1 cellular context compared by ENCODE assay signal in genomic region chr1:89836997-89837909, GRCh38.
A peak's percentile ranks its signal among the peaks of the same experiment; 100 is the strongest.
TF ChIP-seq lines count a peak whose summit lies in the region.

No MANE protein-coding gene starts in this region.

TF ChIP-seq in HepG2, 621 proteins besides CTCF, POLR2A, EP300 and RAD21 (continued from another document):
- TF ChIP-seq ZNF569 (CRISPR knock-in tag; IDR thresholded peaks at IDR 0.05; ENCODE audit: borderline replicate concordance) = no peak
- TF ChIP-seq, protein P1, sequence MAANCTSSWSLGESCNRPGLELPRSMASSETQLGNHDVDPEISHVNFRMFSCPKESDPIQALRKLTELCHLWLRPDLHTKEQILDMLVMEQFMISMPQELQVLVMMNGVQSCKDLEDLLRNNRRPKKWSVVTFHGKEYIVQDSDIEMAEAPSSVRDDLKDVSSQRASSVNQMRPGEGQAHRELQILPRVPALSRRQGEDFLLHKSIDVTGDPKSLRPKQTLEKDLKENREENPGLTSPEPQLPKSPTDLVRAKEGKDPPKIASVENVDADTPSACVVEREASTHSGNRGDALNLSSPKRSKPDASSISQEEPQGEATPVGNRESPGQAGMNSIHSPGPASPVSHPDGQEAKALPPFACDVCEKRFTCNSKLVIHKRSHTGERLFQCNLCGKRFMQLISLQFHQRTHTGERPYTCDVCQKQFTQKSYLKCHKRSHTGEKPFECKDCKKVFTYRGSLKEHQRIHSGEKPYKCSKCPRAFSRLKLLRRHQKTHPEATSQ (CRISPR knock-in tag; IDR thresholded peaks at IDR 0.05; ENCODE audit: borderline replicate concordance) = no peak
- TF ChIP-seq ZNF317 (CRISPR knock-in tag; IDR thresholded peaks at IDR 0.05) = 0 out of 2 replicates have a peak, but pooled peaks have one; percentile 48
- no peak for TF ChIP-seq ZNF260 (CRISPR knock-in tag; IDR thresholded peaks at IDR 0.05; ENCODE audit: borderline replicate concordance, low read depth)
- 0 out of 2 replicates have a peak, but pooled peaks have one; percentile 30 for TF ChIP-seq ZNF644 (CRISPR knock-in tag; IDR thresholded peaks at IDR 0.05; ENCODE audit: low read depth)
- peak; percentile 63; the same call in 1 of the 2 replicates for TF ChIP-seq LCORL (IDR thresholded peaks at IDR 0.05)
- peak; percentile 70 for TF ChIP-seq LCORL (CRISPR knock-in tag; IDR thresholded peaks at IDR 0.05)
- 0 out of 2 replicates have a peak, but pooled peaks have one; percentile 22 for TF ChIP-seq PITX1 (CRISPR knock-in tag; IDR thresholded peaks at IDR 0.05)
- TF ChIP-seq EZH2 (conservative IDR thresholded peaks at IDR 0.05; ENCODE audit: low read depth, low read length) = no peak
- no peak for TF ChIP-seq ZNF547 (CRISPR knock-in tag; IDR thresholded peaks at IDR 0.05)
- no peak for TF ChIP-seq ZNF674 (CRISPR knock-in tag; IDR thresholded peaks at IDR 0.05; ENCODE audit: low read depth)
- TF ChIP-seq ZSCAN31 (CRISPR knock-in tag; IDR thresholded peaks at IDR 0.05; ENCODE audit: low read depth) = no peak
- TF ChIP-seq ZNF446 (CRISPR knock-in tag; IDR thresholded peaks at IDR 0.05) = no peak
- TF ChIP-seq KLF13 (CRISPR knock-in tag; IDR thresholded peaks at IDR 0.05) = no peak
- no peak for TF ChIP-seq RAD51 (IDR thresholded peaks at IDR 0.05; ENCODE audit: borderline replicate concordance)
- TF ChIP-seq TCF7 (IDR thresholded peaks at IDR 0.05; ENCODE audit: low read depth) = peak; percentile 65
- peak; percentile 0; the same call in 1 of the 2 replicates for TF ChIP-seq RBFOX2 (IDR thresholded peaks at IDR 0.05; ENCODE audit: low read depth, low read length)
- no peak for TF ChIP-seq KDM2A (CRISPR knock-in tag; IDR thresholded peaks at IDR 0.05; ENCODE audit: borderline replicate concordance, low read depth)
- TF ChIP-seq NKX3-1 (CRISPR knock-in tag; IDR thresholded peaks at IDR 0.05) = no peak
- TF ChIP-seq ETV5 (CRISPR knock-in tag; IDR thresholded peaks at IDR 0.05; ENCODE audit: borderline replicate concordance) = peak; percentile 46; the same call in 1 of the 2 replicates
- no peak for TF ChIP-seq CCAR2 (optimal IDR thresholded peaks at IDR 0.05; ENCODE audit: low read depth, low read length)
- TF ChIP-seq ELK4 (CRISPR knock-in tag; IDR thresholded peaks at IDR 0.05; ENCODE audit: borderline replicate concordance) = no peak
- TF ChIP-seq ZFAT (CRISPR knock-in tag; conservative IDR thresholded peaks at IDR 0.05) = no peak
- TF ChIP-seq ZNF570 (CRISPR knock-in tag; IDR thresholded peaks at IDR 0.05; ENCODE audit: borderline replicate concordance) = no peak
- TF ChIP-seq, protein P2, sequence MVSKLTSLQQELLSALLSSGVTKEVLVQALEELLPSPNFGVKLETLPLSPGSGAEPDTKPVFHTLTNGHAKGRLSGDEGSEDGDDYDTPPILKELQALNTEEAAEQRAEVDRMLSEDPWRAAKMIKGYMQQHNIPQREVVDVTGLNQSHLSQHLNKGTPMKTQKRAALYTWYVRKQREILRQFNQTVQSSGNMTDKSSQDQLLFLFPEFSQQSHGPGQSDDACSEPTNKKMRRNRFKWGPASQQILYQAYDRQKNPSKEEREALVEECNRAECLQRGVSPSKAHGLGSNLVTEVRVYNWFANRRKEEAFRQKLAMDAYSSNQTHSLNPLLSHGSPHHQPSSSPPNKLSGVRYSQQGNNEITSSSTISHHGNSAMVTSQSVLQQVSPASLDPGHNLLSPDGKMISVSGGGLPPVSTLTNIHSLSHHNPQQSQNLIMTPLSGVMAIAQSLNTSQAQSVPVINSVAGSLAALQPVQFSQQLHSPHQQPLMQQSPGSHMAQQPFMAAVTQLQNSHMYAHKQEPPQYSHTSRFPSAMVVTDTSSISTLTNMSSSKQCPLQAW (CRISPR knock-in tag; IDR thresholded peaks at IDR 0.05) = no peak
- TF ChIP-seq, protein P3, sequence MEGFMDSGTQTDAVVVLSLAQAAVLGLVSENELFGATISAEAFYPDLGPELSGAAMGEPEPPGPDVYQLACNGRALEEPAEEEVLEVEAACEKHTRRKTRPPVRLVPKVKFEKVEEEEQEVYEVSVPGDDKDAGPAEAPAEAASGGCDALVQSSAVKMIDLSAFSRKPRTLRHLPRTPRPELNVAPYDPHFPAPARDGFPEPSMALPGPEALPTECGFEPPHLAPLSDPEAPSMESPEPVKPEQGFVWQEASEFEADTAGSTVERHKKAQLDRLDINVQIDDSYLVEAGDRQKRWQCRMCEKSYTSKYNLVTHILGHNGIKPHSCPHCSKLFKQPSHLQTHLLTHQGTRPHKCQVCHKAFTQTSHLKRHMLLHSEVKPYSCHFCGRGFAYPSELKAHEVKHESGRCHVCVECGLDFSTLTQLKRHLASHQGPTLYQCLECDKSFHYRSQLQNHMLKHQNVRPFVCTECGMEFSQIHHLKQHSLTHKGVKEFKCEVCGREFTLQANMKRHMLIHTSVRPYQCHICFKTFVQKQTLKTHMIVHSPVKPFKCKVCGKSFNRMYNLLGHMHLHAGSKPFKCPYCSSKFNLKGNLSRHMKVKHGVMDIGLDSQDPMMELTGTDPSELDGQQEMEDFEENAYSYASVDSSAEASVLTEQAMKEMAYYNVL (CRISPR knock-in tag; IDR thresholded peaks at IDR 0.05; ENCODE audit: borderline replicate concordance) = peak; percentile 78; the same call in 1 of the 2 replicates
- TF ChIP-seq ZNF335 (CRISPR knock-in tag; IDR thresholded peaks at IDR 0.05) = no peak
- peak; percentile 59 for TF ChIP-seq ZBTB37 (CRISPR knock-in tag; IDR thresholded peaks at IDR 0.05)
- 0 out of 2 replicates have a peak, but pooled peaks have one; percentile 45 for TF ChIP-seq MAFF (IDR thresholded peaks at IDR 0.05; ENCODE audit: low read depth, low read length)
- no peak for TF ChIP-seq ZNF770 (CRISPR knock-in tag; IDR thresholded peaks at IDR 0.05)
- peak; percentile 53; the same call in 1 of the 2 replicates for TF ChIP-seq POGZ (CRISPR knock-in tag; IDR thresholded peaks at IDR 0.05)
- TF ChIP-seq SAP130 (CRISPR knock-in tag; IDR thresholded peaks at IDR 0.05; ENCODE audit: low read depth) = peak; percentile 60; the same call in 1 of the 2 replicates
- 0 out of 2 replicates have a peak, but pooled peaks have one; percentile 25 for TF ChIP-seq ZBTB34 (CRISPR knock-in tag; IDR thresholded peaks at IDR 0.05)
- TF ChIP-seq ZNF607 (CRISPR knock-in tag; IDR thresholded peaks at IDR 0.05; ENCODE audit: borderline replicate concordance) = no peak
- peak; percentile 46 for TF ChIP-seq RBM22 (optimal IDR thresholded peaks at IDR 0.05; ENCODE audit: low read length)
- TF ChIP-seq CSRNP1 (CRISPR knock-in tag; IDR thresholded peaks at IDR 0.05) = no peak
- TF ChIP-seq ETV6 (CRISPR knock-in tag; conservative IDR thresholded peaks at IDR 0.05) = no peak
- no peak for TF ChIP-seq ZNF329 (CRISPR knock-in tag; IDR thresholded peaks at IDR 0.05; ENCODE audit: low read depth)
- TF ChIP-seq ZNF234 (CRISPR knock-in tag; conservative IDR thresholded peaks at IDR 0.05) = no peak
- TF ChIP-seq FOXP1 (IDR thresholded peaks at IDR 0.05) = no peak
- TF ChIP-seq FOXP1 (CRISPR knock-in tag; IDR thresholded peaks at IDR 0.05) = 0 out of 2 replicates have a peak, but pooled peaks have one; percentile 31
- TF ChIP-seq GRHL1 (CRISPR knock-in tag; conservative IDR thresholded peaks at IDR 0.05) = no peak
- TF ChIP-seq HDAC2 (CRISPR knock-in tag; IDR thresholded peaks at IDR 0.05) = peak; percentile 46; the same call in 1 of the 2 replicates
- no peak for TF ChIP-seq SRF (IDR thresholded peaks at IDR 0.05; ENCODE audit: low read depth, low read length)
